In genomic region chr15:75454471-75455418, GRCh38 we compare ENCODE assay signal across 8 cellular contexts. TPM values are rescaled to one million over a fixed set of nuclear protein-coding genes. Genes with fewer than 3 reads are reported as not detected.
DNase-seq lines count a peak whose midpoint lies in the region; ATAC-seq lines count a peak whose summit lies in the region.

No MANE protein-coding gene starts in this region.

- no peak overlapping the region for H2BK120ac ChIP-seq in mesendoderm (ENCODE audit: low read depth, low read length)

- H3K27me3 Mint-ChIP-seq in activated CD4-positive, alpha-beta T cell treated with anti-CD3 and anti-CD28 coated beads, Interleukin-2, amount 10 ng/mL, durations not matched to agents 24 days and 14 days: no peaks in the 10 kb centered on the region
- no peaks in the 10 kb centered on the region for H3K27me3 Mint-ChIP-seq in dendritic cell treated with granulocyte-macrophage colony-stimulating factor and Interleukin-4, amounts not matched to agents 40 ng/mL and 50 ng/mL, for 4 days

- H3K4me2 ChIP-seq in mesendoderm (ENCODE audit: low read length): peak overlapping the region; percentile 59

- H3K4me1 Mint-ChIP-seq in activated CD4-positive, alpha-beta T cell treated with anti-CD3 and anti-CD28 coated beads, Interleukin-2, amount 10 ng/mL, durations not matched to agents 24 days and 14 days: peaks cover 28% of the 10 kb centered on the region
- peaks cover 43% of the 10 kb centered on the region for H3K4me1 Mint-ChIP-seq in dendritic cell treated with granulocyte-macrophage colony-stimulating factor and Interleukin-4, amounts not matched to agents 40 ng/mL and 50 ng/mL, for 4 days (ENCODE audit: low read depth)

- H3K4me3 Mint-ChIP-seq in activated CD4-positive, alpha-beta T cell treated with anti-CD3 and anti-CD28 coated beads, Interleukin-2, amount 10 ng/mL, durations not matched to agents 24 days and 14 days: peak overlapping the region; percentile 96
- peak overlapping the region; percentile 90 for H3K4me3 Mint-ChIP-seq in dendritic cell treated with granulocyte-macrophage colony-stimulating factor and Interleukin-4, amounts not matched to agents 40 ng/mL and 50 ng/mL, for 4 days

- peaks cover 6% of the 10 kb centered on the region for H3K79me1 ChIP-seq in mesendoderm (ENCODE audit: low read length)

- no peak overlapping the region for H2BK5ac ChIP-seq in mesendoderm (ENCODE audit: low read length)

- no peak overlapping the region for H2AK5ac ChIP-seq in mesendoderm (ENCODE audit: low read length)

- H2BK15ac ChIP-seq in mesendoderm (replicated peaks; ENCODE audit: low read depth): no peak overlapping the region

- H4K8ac ChIP-seq in mesendoderm (ENCODE audit: low read depth, low read length): no peak overlapping the region

- H3K36me3 ChIP-seq in mesendoderm (ENCODE audit: control insufficient read depth, insufficient read depth, low read length): no peaks in the 10 kb centered on the region

- no peaks in the 10 kb centered on the region for H3K27me3 ChIP-seq in mesendoderm (ENCODE audit: insufficient read depth, low read length, poor library complexity)

- peak overlapping the region; percentile 84 for H3K4me3 ChIP-seq in GM08714 (ENCODE audit: low read length)
- H3K4me3 ChIP-seq in mesendoderm (ENCODE audit: low read length): peak overlapping the region; percentile 94

- intact Hi-C loops in activated CD4-positive, alpha-beta T cell treated with anti-CD3 and anti-CD28 coated beads, Interleukin-2, amount 10 ng/mL, durations not matched to agents 24 days and 14 days (cut with micrococcal nuclease): loop anchor here (1.0 to 10.0 kb wide), 7 partner anchors 125 to 1968 kb away; partner anchors contain the start of genes C15orf39, COX5A, HMG20A and PEAK1
- intact Hi-C loops in dendritic cell treated with granulocyte-macrophage colony-stimulating factor and Interleukin-4, amounts not matched to agents 40 ng/mL and 50 ng/mL, for 4 days (cut with micrococcal nuclease): loop anchor here (5.0 to 10.0 kb wide), 5 partner anchors 123 to 667 kb away; partner anchors contain the start of genes PPCDC, PTPN9, SNUPN and SNX33

- H3K4me1 ChIP-seq in mesendoderm (ENCODE audit: control insufficient read depth, low read depth, low read length): no peaks in the 10 kb centered on the region

- H3K79me2 ChIP-seq in mesendoderm (ENCODE audit: control insufficient read depth, insufficient read depth, low read length): peaks cover 14% of the 10 kb centered on the region

- no peaks in the 10 kb centered on the region for H3K9me3 Mint-ChIP-seq in activated CD4-positive, alpha-beta T cell treated with anti-CD3 and anti-CD28 coated beads, Interleukin-2, amount 10 ng/mL, durations not matched to agents 24 days and 14 days
- H3K9me3 Mint-ChIP-seq in dendritic cell treated with granulocyte-macrophage colony-stimulating factor and Interleukin-4, amounts not matched to agents 40 ng/mL and 50 ng/mL, for 4 days: no peaks in the 10 kb centered on the region

- ATAC-seq in GM19328 (IDR thresholded peaks at IDR 0.05; ENCODE audit: unreplicated experiment): no peak

- peak overlapping the region; percentile 98 for H3K27ac ChIP-seq in mesendoderm (ENCODE audit: low read depth, low read length)

- peak overlapping the region; percentile 96 for H3K9ac ChIP-seq in mesendoderm (ENCODE audit: low read length)

- H3K27ac Mint-ChIP-seq in activated CD4-positive, alpha-beta T cell treated with anti-CD3 and anti-CD28 coated beads, Interleukin-2, amount 10 ng/mL, durations not matched to agents 24 days and 14 days: peak overlapping the region; percentile 95
- H3K27ac Mint-ChIP-seq in dendritic cell treated with granulocyte-macrophage colony-stimulating factor and Interleukin-4, amounts not matched to agents 40 ng/mL and 50 ng/mL, for 4 days: peak overlapping the region; percentile 96

- H4K5ac ChIP-seq in mesendoderm (ENCODE audit: low read length): no peak overlapping the region

- H3K18ac ChIP-seq in mesendoderm (ENCODE audit: low read length): peak overlapping the region; percentile 96

- no CpG with 5 or more reads among the region's 117 CpGs for WGBS in mesendoderm (ENCODE audit: extremely low coverage, insufficient coverage, low lambda C conversion rate)

- peak overlapping the region; percentile 92 for H3K56ac ChIP-seq in mesendoderm (ENCODE audit: low read length)

- no peak overlapping the region for H3K23ac ChIP-seq in mesendoderm (ENCODE audit: low read length)

- peak overlapping the region; percentile 75 for H3K4ac ChIP-seq in mesendoderm (ENCODE audit: low read depth, low read length)

- DNase-seq in NCI-H2171 (lab: John Stamatoyannopoulos, UW) (peak; percentile 77), mesendoderm (peak; percentile 78), DMS153 treated with DMSO at 0.1 percent for 48 hours (lab: John Stamatoyannopoulos, UW; ENCODE audit: unreplicated experiment) (no peak)
- DNase-seq in activated CD4-positive, alpha-beta T cell treated with anti-CD3 and anti-CD28 coated beads, Interleukin-2, amount 10 ng/mL, durations not matched to agents 24 days and 14 days: peak; percentile 94
- peak; percentile 75 for DNase-seq in stimulated activated CD8-positive, alpha-beta memory T cell treated with anti-CD3 and anti-CD28 coated beads, Interleukin-12 subunit alpha, Interleukin-12 subunit beta, amount 100 ng/mL, for 4 hours (ENCODE audit: low read depth)

- H3K36me3 Mint-ChIP-seq in activated CD4-positive, alpha-beta T cell treated with anti-CD3 and anti-CD28 coated beads, Interleukin-2, amount 10 ng/mL, durations not matched to agents 24 days and 14 days (ENCODE audit: low read depth): peaks cover 2% of the 10 kb centered on the region
- peaks cover 31% of the 10 kb centered on the region for H3K36me3 Mint-ChIP-seq in dendritic cell treated with granulocyte-macrophage colony-stimulating factor and Interleukin-4, amounts not matched to agents 40 ng/mL and 50 ng/mL, for 4 days (ENCODE audit: low read depth)

RNA-seq across cellular contexts. Expression of gene SIN3A, which starts 3.3 kb away (rescaled TPM):
- 92.2 and 102 TPM in 2 replicates for total RNA-seq in activated CD4-positive, alpha-beta T cell treated with anti-CD3 and anti-CD28 coated beads, Interleukin-2, amount 10 ng/mL, durations not matched to agents 24 days and 14 days
- 34.8 TPM for polyA plus RNA-seq in mesendoderm (2013, experiment 1 of 2)
- polyA plus RNA-seq in mesendoderm (2013, experiment 2 of 2): 35.3 TPM
